Comparison of ENCODE assay signal across 1 cellular context in the genomic region with DNA sequence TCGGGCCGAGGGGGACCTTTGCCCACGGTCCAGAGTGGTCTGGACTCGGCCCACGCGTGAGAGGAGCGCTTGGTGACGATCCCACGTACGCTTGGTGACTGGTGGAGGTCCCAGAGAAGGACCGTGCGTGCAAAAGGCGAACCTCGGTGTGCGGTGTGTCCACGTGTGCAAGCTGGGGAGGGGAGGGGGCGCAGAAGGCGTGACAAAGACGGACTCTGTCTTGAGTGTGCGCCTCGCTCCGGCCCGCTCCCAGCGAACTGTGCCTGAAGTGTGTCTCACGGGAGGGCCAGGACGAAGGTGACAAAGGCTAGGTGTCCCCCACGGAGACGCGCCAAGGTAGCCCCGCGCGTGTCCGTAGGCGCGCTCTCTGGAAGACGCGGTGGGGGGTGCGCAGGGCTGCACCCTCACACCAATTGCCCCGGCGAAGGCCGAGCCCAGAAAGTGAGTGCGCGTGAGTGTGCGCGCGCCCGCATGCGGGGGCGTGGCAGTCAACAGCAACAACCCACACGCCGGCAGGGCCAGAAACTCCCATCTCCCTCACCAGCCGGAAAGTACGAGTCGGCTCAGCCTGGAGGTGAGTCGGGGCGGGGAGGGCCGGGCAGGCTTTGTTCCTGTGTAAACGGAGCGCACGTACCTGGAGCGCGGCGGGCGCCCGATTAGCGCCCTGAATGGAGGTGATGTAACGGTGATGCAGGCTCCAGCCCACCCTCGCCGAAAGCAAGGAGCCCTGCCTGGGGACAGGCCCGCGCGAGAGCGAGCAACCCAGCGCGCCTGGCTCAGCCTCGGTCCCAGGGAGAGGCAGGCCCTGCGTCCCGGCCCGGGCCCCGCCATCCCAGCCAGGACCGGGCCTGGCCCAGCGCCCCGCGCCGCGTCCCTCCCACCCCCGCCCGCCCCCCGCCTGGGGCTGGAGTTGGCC.
A peak's percentile ranks its signal among the peaks of the same experiment; 100 is the strongest.
TF ChIP-seq lines count a peak whose summit lies in the region.

A gene with protein sequence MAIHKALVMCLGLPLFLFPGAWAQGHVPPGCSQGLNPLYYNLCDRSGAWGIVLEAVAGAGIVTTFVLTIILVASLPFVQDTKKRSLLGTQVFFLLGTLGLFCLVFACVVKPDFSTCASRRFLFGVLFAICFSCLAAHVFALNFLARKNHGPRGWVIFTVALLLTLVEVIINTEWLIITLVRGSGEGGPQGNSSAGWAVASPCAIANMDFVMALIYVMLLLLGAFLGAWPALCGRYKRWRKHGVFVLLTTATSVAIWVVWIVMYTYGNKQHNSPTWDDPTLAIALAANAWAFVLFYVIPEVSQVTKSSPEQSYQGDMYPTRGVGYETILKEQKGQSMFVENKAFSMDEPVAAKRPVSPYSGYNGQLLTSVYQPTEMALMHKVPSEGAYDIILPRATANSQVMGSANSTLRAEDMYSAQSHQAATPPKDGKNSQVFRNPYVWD (plus strand): TSS at position 521 of the 916 bp plus-strand sequence. CDS start 7,689 bp downstream, outside the sequence.

TF ChIP-seq in HepG2, 621 proteins besides CTCF, POLR2A, EP300 and RAD21 (continued from another document and continues in another):
- TF ChIP-seq, protein P1, sequence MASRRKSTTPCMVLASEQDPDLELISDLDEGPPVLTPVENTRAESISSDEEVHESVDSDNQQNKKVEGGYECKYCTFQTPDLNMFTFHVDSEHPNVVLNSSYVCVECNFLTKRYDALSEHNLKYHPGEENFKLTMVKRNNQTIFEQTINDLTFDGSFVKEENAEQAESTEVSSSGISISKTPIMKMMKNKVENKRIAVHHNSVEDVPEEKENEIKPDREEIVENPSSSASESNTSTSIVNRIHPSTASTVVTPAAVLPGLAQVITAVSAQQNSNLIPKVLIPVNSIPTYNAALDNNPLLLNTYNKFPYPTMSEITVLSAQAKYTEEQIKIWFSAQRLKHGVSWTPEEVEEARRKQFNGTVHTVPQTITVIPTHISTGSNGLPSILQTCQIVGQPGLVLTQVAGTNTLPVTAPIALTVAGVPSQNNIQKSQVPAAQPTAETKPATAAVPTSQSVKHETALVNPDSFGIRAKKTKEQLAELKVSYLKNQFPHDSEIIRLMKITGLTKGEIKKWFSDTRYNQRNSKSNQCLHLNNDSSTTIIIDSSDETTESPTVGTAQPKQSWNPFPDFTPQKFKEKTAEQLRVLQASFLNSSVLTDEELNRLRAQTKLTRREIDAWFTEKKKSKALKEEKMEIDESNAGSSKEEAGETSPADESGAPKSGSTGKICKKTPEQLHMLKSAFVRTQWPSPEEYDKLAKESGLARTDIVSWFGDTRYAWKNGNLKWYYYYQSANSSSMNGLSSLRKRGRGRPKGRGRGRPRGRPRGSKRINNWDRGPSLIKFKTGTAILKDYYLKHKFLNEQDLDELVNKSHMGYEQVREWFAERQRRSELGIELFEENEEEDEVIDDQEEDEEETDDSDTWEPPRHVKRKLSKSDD (CRISPR knock-in tag; IDR thresholded peaks at IDR 0.05; ENCODE audit: low read depth): peak; percentile 77
- TF ChIP-seq, protein P2, sequence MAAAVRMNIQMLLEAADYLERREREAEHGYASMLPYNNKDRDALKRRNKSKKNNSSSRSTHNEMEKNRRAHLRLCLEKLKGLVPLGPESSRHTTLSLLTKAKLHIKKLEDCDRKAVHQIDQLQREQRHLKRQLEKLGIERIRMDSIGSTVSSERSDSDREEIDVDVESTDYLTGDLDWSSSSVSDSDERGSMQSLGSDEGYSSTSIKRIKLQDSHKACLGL (CRISPR knock-in tag; IDR thresholded peaks at IDR 0.05): peak; percentile 95
- TF ChIP-seq, protein P3, sequence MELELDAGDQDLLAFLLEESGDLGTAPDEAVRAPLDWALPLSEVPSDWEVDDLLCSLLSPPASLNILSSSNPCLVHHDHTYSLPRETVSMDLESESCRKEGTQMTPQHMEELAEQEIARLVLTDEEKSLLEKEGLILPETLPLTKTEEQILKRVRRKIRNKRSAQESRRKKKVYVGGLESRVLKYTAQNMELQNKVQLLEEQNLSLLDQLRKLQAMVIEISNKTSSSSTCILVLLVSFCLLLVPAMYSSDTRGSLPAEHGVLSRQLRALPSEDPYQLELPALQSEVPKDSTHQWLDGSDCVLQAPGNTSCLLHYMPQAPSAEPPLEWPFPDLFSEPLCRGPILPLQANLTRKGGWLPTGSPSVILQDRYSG (CRISPR knock-in tag; IDR thresholded peaks at IDR 0.05): no peak
- TF ChIP-seq ZNF850 (CRISPR knock-in tag; conservative IDR thresholded peaks at IDR 0.05): no peak
- TF ChIP-seq DNMT1 (CRISPR knock-in tag; IDR thresholded peaks at IDR 0.05): no peak
- TF ChIP-seq, protein P4, sequence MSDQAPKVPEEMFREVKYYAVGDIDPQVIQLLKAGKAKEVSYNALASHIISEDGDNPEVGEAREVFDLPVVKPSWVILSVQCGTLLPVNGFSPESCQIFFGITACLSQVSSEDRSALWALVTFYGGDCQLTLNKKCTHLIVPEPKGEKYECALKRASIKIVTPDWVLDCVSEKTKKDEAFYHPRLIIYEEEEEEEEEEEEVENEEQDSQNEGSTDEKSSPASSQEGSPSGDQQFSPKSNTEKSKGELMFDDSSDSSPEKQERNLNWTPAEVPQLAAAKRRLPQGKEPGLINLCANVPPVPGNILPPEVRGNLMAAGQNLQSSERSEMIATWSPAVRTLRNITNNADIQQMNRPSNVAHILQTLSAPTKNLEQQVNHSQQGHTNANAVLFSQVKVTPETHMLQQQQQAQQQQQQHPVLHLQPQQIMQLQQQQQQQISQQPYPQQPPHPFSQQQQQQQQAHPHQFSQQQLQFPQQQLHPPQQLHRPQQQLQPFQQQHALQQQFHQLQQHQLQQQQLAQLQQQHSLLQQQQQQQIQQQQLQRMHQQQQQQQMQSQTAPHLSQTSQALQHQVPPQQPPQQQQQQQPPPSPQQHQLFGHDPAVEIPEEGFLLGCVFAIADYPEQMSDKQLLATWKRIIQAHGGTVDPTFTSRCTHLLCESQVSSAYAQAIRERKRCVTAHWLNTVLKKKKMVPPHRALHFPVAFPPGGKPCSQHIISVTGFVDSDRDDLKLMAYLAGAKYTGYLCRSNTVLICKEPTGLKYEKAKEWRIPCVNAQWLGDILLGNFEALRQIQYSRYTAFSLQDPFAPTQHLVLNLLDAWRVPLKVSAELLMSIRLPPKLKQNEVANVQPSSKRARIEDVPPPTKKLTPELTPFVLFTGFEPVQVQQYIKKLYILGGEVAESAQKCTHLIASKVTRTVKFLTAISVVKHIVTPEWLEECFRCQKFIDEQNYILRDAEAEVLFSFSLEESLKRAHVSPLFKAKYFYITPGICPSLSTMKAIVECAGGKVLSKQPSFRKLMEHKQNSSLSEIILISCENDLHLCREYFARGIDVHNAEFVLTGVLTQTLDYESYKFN (CRISPR knock-in tag; conservative IDR thresholded peaks at IDR 0.05): peak; percentile 65; the same call in 1 of the 2 replicates
- TF ChIP-seq SRSF4 (IDR thresholded peaks at IDR 0.05; ENCODE audit: low read depth, low read length, poor library complexity, severe bottlenecking): no peak
- TF ChIP-seq GZF1 (CRISPR knock-in tag; IDR thresholded peaks at IDR 0.05): peak; percentile 74; the same call in 1 of the 2 replicates
- TF ChIP-seq JARID2 (CRISPR knock-in tag; IDR thresholded peaks at IDR 0.05; ENCODE audit: insufficient replicate concordance): peak; percentile 95
- TF ChIP-seq POGZ (CRISPR knock-in tag; IDR thresholded peaks at IDR 0.05): peak; percentile 81
- TF ChIP-seq GABPA (IDR thresholded peaks at IDR 0.05; ENCODE audit: low read depth, low read length): no peak
- TF ChIP-seq GABPA (CRISPR knock-in tag; IDR thresholded peaks at IDR 0.05; ENCODE audit: low read depth): peak; percentile 30; the same call in 1 of the 2 replicates
- TF ChIP-seq TGIF2 (CRISPR knock-in tag; IDR thresholded peaks at IDR 0.05): peak; percentile 20
- no peak for TF ChIP-seq ZKSCAN1 (IDR thresholded peaks at IDR 0.05; ENCODE audit: low read length)
- TF ChIP-seq, protein P5, sequence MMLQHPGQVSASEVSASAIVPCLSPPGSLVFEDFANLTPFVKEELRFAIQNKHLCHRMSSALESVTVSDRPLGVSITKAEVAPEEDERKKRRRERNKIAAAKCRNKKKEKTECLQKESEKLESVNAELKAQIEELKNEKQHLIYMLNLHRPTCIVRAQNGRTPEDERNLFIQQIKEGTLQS (CRISPR knock-in tag; IDR thresholded peaks at IDR 0.05): no peak
- TF ChIP-seq SCMH1 (CRISPR knock-in tag; IDR thresholded peaks at IDR 0.05; ENCODE audit: borderline replicate concordance): no peak
- TF ChIP-seq HDAC6 (IDR thresholded peaks at IDR 0.05; ENCODE audit: low read depth, low read length): no peak
- no peak for TF ChIP-seq ZFP37 (CRISPR knock-in tag; IDR thresholded peaks at IDR 0.05; ENCODE audit: borderline replicate concordance)
- TF ChIP-seq PPARG (CRISPR knock-in tag; conservative IDR thresholded peaks at IDR 0.05): peak; percentile 63
- TF ChIP-seq, protein P6, sequence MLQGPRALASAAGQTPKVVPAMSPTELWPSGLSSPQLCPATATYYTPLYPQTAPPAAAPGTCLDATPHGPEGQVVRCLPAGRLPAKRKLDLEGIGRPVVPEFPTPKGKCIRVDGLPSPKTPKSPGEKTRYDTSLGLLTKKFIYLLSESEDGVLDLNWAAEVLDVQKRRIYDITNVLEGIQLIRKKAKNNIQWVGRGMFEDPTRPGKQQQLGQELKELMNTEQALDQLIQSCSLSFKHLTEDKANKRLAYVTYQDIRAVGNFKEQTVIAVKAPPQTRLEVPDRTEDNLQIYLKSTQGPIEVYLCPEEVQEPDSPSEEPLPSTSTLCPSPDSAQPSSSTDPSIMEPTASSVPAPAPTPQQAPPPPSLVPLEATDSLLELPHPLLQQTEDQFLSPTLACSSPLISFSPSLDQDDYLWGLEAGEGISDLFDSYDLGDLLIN (CRISPR knock-in tag; IDR thresholded peaks at IDR 0.05; ENCODE audit: borderline replicate concordance): no peak
- TF ChIP-seq HIVEP1 (CRISPR knock-in tag; IDR thresholded peaks at IDR 0.05): peak; percentile 98
- TF ChIP-seq, protein P7, sequence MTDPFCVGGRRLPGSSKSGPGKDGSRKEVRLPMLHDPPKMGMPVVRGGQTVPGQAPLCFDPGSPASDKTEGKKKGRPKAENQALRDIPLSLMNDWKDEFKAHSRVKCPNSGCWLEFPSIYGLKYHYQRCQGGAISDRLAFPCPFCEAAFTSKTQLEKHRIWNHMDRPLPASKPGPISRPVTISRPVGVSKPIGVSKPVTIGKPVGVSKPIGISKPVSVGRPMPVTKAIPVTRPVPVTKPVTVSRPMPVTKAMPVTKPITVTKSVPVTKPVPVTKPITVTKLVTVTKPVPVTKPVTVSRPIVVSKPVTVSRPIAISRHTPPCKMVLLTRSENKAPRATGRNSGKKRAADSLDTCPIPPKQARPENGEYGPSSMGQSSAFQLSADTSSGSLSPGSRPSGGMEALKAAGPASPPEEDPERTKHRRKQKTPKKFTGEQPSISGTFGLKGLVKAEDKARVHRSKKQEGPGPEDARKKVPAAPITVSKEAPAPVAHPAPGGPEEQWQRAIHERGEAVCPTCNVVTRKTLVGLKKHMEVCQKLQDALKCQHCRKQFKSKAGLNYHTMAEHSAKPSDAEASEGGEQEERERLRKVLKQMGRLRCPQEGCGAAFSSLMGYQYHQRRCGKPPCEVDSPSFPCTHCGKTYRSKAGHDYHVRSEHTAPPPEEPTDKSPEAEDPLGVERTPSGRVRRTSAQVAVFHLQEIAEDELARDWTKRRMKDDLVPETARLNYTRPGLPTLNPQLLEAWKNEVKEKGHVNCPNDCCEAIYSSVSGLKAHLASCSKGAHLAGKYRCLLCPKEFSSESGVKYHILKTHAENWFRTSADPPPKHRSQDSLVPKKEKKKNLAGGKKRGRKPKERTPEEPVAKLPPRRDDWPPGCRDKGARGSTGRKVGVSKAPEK (CRISPR knock-in tag; IDR thresholded peaks at IDR 0.05; ENCODE audit: borderline replicate concordance): no peak
- peak; percentile 34; the same call in 1 of the 2 replicates for TF ChIP-seq MTF2 (CRISPR knock-in tag; IDR thresholded peaks at IDR 0.05; ENCODE audit: borderline replicate concordance)
- TF ChIP-seq AKAP8 (CRISPR knock-in tag; IDR thresholded peaks at IDR 0.05): peak; percentile 73; the same call in 1 of the 2 replicates
- no peak for TF ChIP-seq SRSF9 (IDR thresholded peaks at IDR 0.05; ENCODE audit: borderline replicate concordance, insufficient read depth, low read depth, low read length, poor library complexity, severe bottlenecking)
- peak; percentile 98 for TF ChIP-seq SAP130 (CRISPR knock-in tag; IDR thresholded peaks at IDR 0.05; ENCODE audit: low read depth)
- no peak; the same call in 1 of the 2 replicates for TF ChIP-seq ZNF703 (CRISPR knock-in tag; IDR thresholded peaks at IDR 0.05; ENCODE audit: borderline replicate concordance)
- peak; percentile 89 for TF ChIP-seq HDAC2 (CRISPR knock-in tag; IDR thresholded peaks at IDR 0.05)
- TF ChIP-seq MAF1 (CRISPR knock-in tag; IDR thresholded peaks at IDR 0.05; ENCODE audit: borderline replicate concordance): no peak
- TF ChIP-seq ISX (CRISPR knock-in tag; conservative IDR thresholded peaks at IDR 0.05): no peak
- TF ChIP-seq ZNF17 (CRISPR knock-in tag; IDR thresholded peaks at IDR 0.05): peak; percentile 30; the same call in 1 of the 2 replicates
- TF ChIP-seq RARA (CRISPR knock-in tag; IDR thresholded peaks at IDR 0.05): peak; percentile 58
- 0 out of 2 replicates have a peak, but pooled peaks have one; percentile 68 for TF ChIP-seq ELF4 (CRISPR knock-in tag; IDR thresholded peaks at IDR 0.05; ENCODE audit: borderline replicate concordance)
- TF ChIP-seq ZNF547 (CRISPR knock-in tag; IDR thresholded peaks at IDR 0.05): no peak
- TF ChIP-seq ZNF766 (CRISPR knock-in tag; IDR thresholded peaks at IDR 0.05; ENCODE audit: borderline replicate concordance): no peak
- no peak for TF ChIP-seq ZFP62 (CRISPR knock-in tag; IDR thresholded peaks at IDR 0.05)
